18 cellular contexts compared by ENCODE assay signal in the genomic region with DNA sequence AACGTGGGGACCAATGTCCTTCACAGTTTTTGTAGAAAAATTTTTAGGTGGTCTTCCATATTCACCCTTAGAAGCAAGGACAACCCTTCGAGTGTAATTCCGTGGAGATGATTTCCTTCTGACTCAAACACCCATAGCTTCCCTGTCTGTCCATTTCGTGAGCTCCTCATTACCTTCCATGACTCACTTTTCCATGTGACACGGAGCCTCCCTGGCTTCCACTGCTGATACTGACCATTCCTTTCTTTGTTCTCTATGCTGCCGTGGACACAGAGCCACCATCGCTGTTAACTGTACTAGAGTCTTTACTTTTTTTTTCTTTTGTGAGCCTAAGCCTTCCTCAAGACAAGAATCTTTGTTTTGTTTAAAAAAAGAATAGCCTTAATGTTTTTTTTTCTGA. TPM values are rescaled to one million over a fixed set of nuclear protein-coding genes. Genes with fewer than 3 reads are reported as not detected.
DNase-seq lines count a peak whose midpoint lies in the region; ATAC-seq, FAIRE-seq and TF ChIP-seq lines count a peak whose summit lies in the region.
"Had no signal": no experiment of that assay in that cellular context is flagged by ENCODE, and none has a peak within 500 bp of the region (broad histone marks: within the 10 kb centered on the region; RNA-seq: fewer than 3 reads in every experiment).

No MANE protein-coding gene starts in this region.

- no peak overlapping the region for H3K4me2 ChIP-seq in neuronal stem cell (ENCODE audit: insufficient read depth, low read length, poor library complexity, severe bottlenecking)
- H3K4me2 ChIP-seq: KMS-11 had no signal

- no peaks in the 10 kb centered on the region for H3K79me1 ChIP-seq in neuronal stem cell (ENCODE audit: low read depth, low read length)

- no peak overlapping the region for H2BK5ac ChIP-seq in neuronal stem cell (ENCODE audit: low read length)

- H3K4ac ChIP-seq in neuronal stem cell (ENCODE audit: low read length), result no peak overlapping the region

- no peak overlapping the region for H3K14ac ChIP-seq in neuronal stem cell (ENCODE audit: low read length)

- no peak overlapping the region for H4K91ac ChIP-seq in neuronal stem cell (ENCODE audit: low read depth, low read length, poor library complexity)

- H3K27ac ChIP-seq in neuronal stem cell (replicated peaks; ENCODE audit: low read length), result no peak overlapping the region
- H3K27ac ChIP-seq: KMS-11, ovary had no signal

- WGBS in neuronal stem cell (ENCODE audit: extremely low coverage in 2 of 2, insufficient read length in 2 of 2, insufficient replicate concordance in 1 of 2), 2 donors, result no CpG with 5 or more reads among the region's 7 CpGs

- H3K4me3 ChIP-seq in epithelial cell of proximal tubule (ENCODE audit: low read depth, low read length) (no peak overlapping the region), neuronal stem cell (ENCODE audit: low read length in 2 of 2) (no peak overlapping the region)
- H3K4me3 ChIP-seq: ovary had no signal

- H2BK12ac ChIP-seq in neuronal stem cell (ENCODE audit: low read length), result no peak overlapping the region

- no peak overlapping the region for H3K9ac ChIP-seq in neuronal stem cell (ENCODE audit: low read depth, low read length, poor library complexity)
- H3K9ac ChIP-seq: KMS-11 had no signal

- TF ChIP-seq CTCF in epithelial cell of proximal tubule (conservative IDR thresholded peaks at IDR 0.05; ENCODE audit: low read depth, low read length), result no peak

- no peak overlapping the region for H3K18ac ChIP-seq in neuronal stem cell (ENCODE audit: low read length)

- no peak overlapping the region for H2BK120ac ChIP-seq in neuronal stem cell (ENCODE audit: low read depth, low read length)

- no peak overlapping the region for H2AK5ac ChIP-seq in neuronal stem cell (ENCODE audit: low read depth, low read length)

- H3K4me1 ChIP-seq in neuronal stem cell (ENCODE audit: control insufficient read depth in 2 of 2, insufficient read depth in 1 of 2, low read depth in 1 of 2, low read length in 2 of 2), result peaks cover 0 to 10% of the 10 kb centered on the region in 2 donors

- peak; percentile 97 for FAIRE-seq in RCC 7860 (lab: Jason Lieb, UNC)
- FAIRE-seq: H1 had no signal

- no peaks in the 10 kb centered on the region for H3K27me3 ChIP-seq in neuronal stem cell (ENCODE audit: control insufficient read depth in 3 of 3, insufficient read depth in 3 of 3, low read depth in 1 of 3, low read length in 3 of 3)
- H3K27me3 ChIP-seq: ovary had no signal

- no peak overlapping the region for H2BK15ac ChIP-seq in neuronal stem cell (ENCODE audit: low read length)

- H3K9me3 ChIP-seq in neuronal stem cell (replicated peaks in 1 of 2; ENCODE audit: control insufficient read depth in 2 of 2, insufficient read depth in 1 of 2, low read depth in 1 of 2, low read length in 2 of 2), result peaks cover 6 to 18% of the 10 kb centered on the region in 2 donors
- H3K9me3 ChIP-seq: ovary had no signal

- no peak overlapping the region for H3K23ac ChIP-seq in neuronal stem cell (ENCODE audit: low read depth, low read length, poor library complexity)

- ATAC-seq in GM19395 (IDR thresholded peaks at IDR 0.05; ENCODE audit: unreplicated experiment), result no peak
- ATAC-seq: activated T-cell treated with anti-CD3 and anti-CD28 coated beads, Interleukin-2, amount 50 U/mL, for 4 hours; stimulated activated memory B cell treated with anti-CD40 and anti-IgM and Interleukin-4, amounts not matched to agents 10 μg/mL and 1 μg/mL and 100 μg/mL, for 72 hours had no signal

- H3K36me3 ChIP-seq in neuronal stem cell (replicated peaks in 1 of 2; ENCODE audit: control insufficient read depth in 2 of 2, insufficient read depth in 2 of 2, low read length in 2 of 2), result no peaks in the 10 kb centered on the region
- H3K36me3 ChIP-seq: ovary had no signal

- peak overlapping the region; percentile 30 for H2AFZ ChIP-seq in neuronal stem cell (ENCODE audit: low read length)

- no peak overlapping the region for H4K8ac ChIP-seq in neuronal stem cell (ENCODE audit: low read depth, low read length)

- peak; percentile 53 for DNase-seq in EL
- peak; percentile 85 for DNase-seq in RCC 7860 (ENCODE audit: low spot score)
- peak; percentile 57 for DNase-seq in epithelial cell of proximal tubule (ENCODE audit: low read depth)
- no peak for DNase-seq in neuronal stem cell (ENCODE audit: low spot score)
- no peak for DNase-seq in NCI-H1092 treated with DMSO at 0.1 percent for 48 hours (lab: John Stamatoyannopoulos, UW)
- no peak for DNase-seq in UCSD-AML1 (lab: John Stamatoyannopoulos, UW; ENCODE audit: unreplicated experiment)
- no peak for DNase-seq in NCI-H1417 (lab: John Stamatoyannopoulos, UW)
- DNase-seq: activated CD4-positive, CD25-positive, alpha-beta regulatory T cell; activated T-cell treated with anti-CD3 and anti-CD28 coated beads, Interleukin-2, amount 50 U/mL, for 4 hours; aorta; immature natural killer cell; ovary had no signal

RNA-seq across cellular contexts. Expression of a gene that starts 12.5 kb away (rescaled TPM):
- total RNA-seq in epithelial cell of proximal tubule, result not detected in 2 replicates
- not detected for polyA plus RNA-seq in neuronal stem cell (2013, experiment 1 of 2)
- polyA plus RNA-seq in neuronal stem cell (2013, experiment 2 of 2), result not detected
- total RNA-seq: activated T-cell treated with anti-CD3 and anti-CD28 coated beads, Interleukin-2, amount 50 U/mL, for 4 hours; aorta; H1; ovary had no signal
- polyA plus RNA-seq: aorta, CD14-positive monocyte, esophagus, H1, immature natural killer cell, ovary had no signal

RNA-seq across cellular contexts. Expression of a gene that starts 19.4 kb away (rescaled TPM):
- 19.8 and 35.7 TPM in 2 replicates for total RNA-seq in epithelial cell of proximal tubule
- 9.0 TPM for polyA plus RNA-seq in neuronal stem cell (2013, experiment 1 of 2)
- 8.8 TPM for polyA plus RNA-seq in neuronal stem cell (2013, experiment 2 of 2)

Comparison
In these comparisons a context has a peak if more than half of its experiments do, and no peak if none do; other contexts are left out.
1. DNase-seq: peak in EL (single experiment), RCC 7860 (single experiment) and epithelial cell of proximal tubule (single experiment); none in neuronal stem cell (single experiment), NCI-H1092 treated with DMSO at 0.1 percent for 48 hours (single experiment), UCSD-AML1 (single experiment) and NCI-H1417 (0 of 3).